17 cellular contexts compared by ENCODE assay signal in the genomic region with DNA sequence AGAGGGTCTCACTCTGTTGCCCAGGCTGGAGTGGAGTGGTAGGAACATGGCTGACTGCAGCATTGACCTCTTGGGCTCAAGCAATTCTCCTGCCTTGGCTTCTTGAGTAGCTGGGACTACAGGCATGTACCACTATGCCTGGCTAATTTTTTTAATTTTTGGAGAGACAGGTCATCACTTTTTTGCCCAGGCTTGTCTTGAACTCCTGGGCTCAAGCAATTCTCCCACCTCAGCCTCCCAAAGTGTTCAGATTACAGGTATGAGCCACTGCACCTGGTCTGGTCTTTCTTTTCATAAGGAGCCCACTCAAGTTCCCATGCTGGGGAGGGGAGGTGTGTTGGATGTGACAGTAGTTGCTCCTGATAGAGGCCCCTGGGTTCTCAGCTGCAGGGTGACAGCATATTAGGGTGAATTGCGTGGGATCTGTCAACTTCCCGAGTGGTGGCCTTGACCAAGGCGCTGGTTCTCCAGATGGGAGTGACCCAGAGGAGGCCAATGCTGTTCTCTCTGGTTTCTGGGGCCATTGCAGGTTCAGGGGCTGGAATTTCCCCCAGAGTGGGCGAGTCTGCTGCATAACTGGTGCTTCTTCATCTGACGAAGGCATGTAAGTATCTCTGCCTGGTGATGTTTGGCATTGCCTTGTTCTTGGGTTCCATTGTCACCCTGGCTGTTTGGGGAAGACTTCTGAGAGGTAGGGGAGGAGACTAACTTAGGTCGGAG. TPM values are rescaled to one million over a fixed set of nuclear protein-coding genes. Genes with fewer than 3 reads are reported as not detected.
DNase-seq lines count a peak whose midpoint lies in the region; TF ChIP-seq lines count a peak whose summit lies in the region.
"Had no signal": no experiment of that assay in that cellular context is flagged by ENCODE, and none has a peak within 500 bp of the region (broad histone marks: within the 10 kb centered on the region; RNA-seq: fewer than 3 reads in every experiment).

No MANE protein-coding gene starts in this region.

- no peaks in the 10 kb centered on the region for H3K9me3 ChIP-seq in BLaER1 treated with 17β-estradiol and CSF1 and Interleukin-3, amounts not matched to agents 10 nM and 100 nM (replicated peaks in 1 of 11)
- H3K9me3 ChIP-seq in endodermal cell (ENCODE audit: control insufficient read depth, low read length) (no peaks in the 10 kb centered on the region), sigmoid colon (no peaks in the 10 kb centered on the region), Peyer's patch (no peaks in the 10 kb centered on the region)
- H3K9me3 ChIP-seq: HAP-1 had no signal

- H3K4me3 ChIP-seq in BLaER1 treated with 17β-estradiol and CSF1 and Interleukin-3, amounts not matched to agents 10 nM and 100 nM, result no peak overlapping the region
- H3K4me3 ChIP-seq in endodermal cell (ENCODE audit: low read length) (no peak overlapping the region), sigmoid colon (no peak overlapping the region), Peyer's patch (no peak overlapping the region)
- H3K4me3 ChIP-seq: HAP-1 had no signal

- peaks cover 53% of the 10 kb centered on the region for H3K27me3 Mint-ChIP-seq in activated naive CD4-positive, alpha-beta T cell treated with anti-CD3 and anti-CD28 coated beads, Interleukin-2, amount 10 ng/mL, durations not matched to agents 7 days and 5 days
- peaks cover 73% of the 10 kb centered on the region for H3K27me3 Mint-ChIP-seq in endodermal cell (ENCODE audit: insufficient read depth)

- peaks cover 0 to 7% (median 0%) of the 10 kb centered on the region in 11 experiments; a peak in 5 of 22 replicates for H4K20me1 ChIP-seq in BLaER1 treated with 17β-estradiol and CSF1 and Interleukin-3, amounts not matched to agents 10 nM and 100 nM

- no peaks in the 10 kb centered on the region for H3K36me3 Mint-ChIP-seq in activated naive CD4-positive, alpha-beta T cell treated with anti-CD3 and anti-CD28 coated beads, Interleukin-2, amount 10 ng/mL, durations not matched to agents 7 days and 5 days
- no peaks in the 10 kb centered on the region for H3K36me3 Mint-ChIP-seq in endodermal cell (ENCODE audit: low read depth)

- intact Hi-C loops in sigmoid colon (cut with DNase I), result no loop called here

- CTCF ChIA-PET in activated naive CD4-positive, alpha-beta T cell treated with anti-CD3 and anti-CD28 coated beads, Interleukin-2, amount 10 ng/mL, durations not matched to agents 7 days and 5 days (lab: Charles Lee), result no interaction called here

- H3K9me3 Mint-ChIP-seq in activated naive CD4-positive, alpha-beta T cell treated with anti-CD3 and anti-CD28 coated beads, Interleukin-2, amount 10 ng/mL, durations not matched to agents 7 days and 5 days, result no peaks in the 10 kb centered on the region
- no peaks in the 10 kb centered on the region for H3K9me3 Mint-ChIP-seq in endodermal cell
- H3K9me3 Mint-ChIP-seq: CD4-positive, alpha-beta T cell had no signal

- no peak for TF ChIP-seq EP300 in sigmoid colon (IDR thresholded peaks at IDR 0.05)

- no peak overlapping the region for H3K27ac Mint-ChIP-seq in activated naive CD4-positive, alpha-beta T cell treated with anti-CD3 and anti-CD28 coated beads, Interleukin-2, amount 10 ng/mL, durations not matched to agents 7 days and 5 days
- H3K27ac Mint-ChIP-seq in endodermal cell, result no peak overlapping the region
- H3K27ac Mint-ChIP-seq: CD4-positive, alpha-beta T cell had no signal

- no peak for TF ChIP-seq CTCF in endodermal cell (conservative IDR thresholded peaks at IDR 0.05)
- no peak for TF ChIP-seq CTCF in sigmoid colon (IDR thresholded peaks at IDR 0.05)
- TF ChIP-seq CTCF in Peyer's patch (IDR thresholded peaks at IDR 0.05), result no peak

- WGBS in endodermal cell (ENCODE audit: insufficient coverage in 1 of 2, insufficient read length in 1 of 2), 2 experiments, result 92 to 96% methylated on average over 5 to 6 of the region's 6 CpGs
- 71 to 80% methylated on average over 6 of the region's 6 CpGs for WGBS in sigmoid colon, 2 donors

- no peak for TF ChIP-seq POLR2A in sigmoid colon (IDR thresholded peaks at IDR 0.05)
- no peak for TF ChIP-seq POLR2A in Peyer's patch (IDR thresholded peaks at IDR 0.05)

- peaks cover 8 to 50% (median 31%) of the 10 kb centered on the region in 10 experiments for H3K4me1 ChIP-seq in BLaER1 treated with 17β-estradiol and CSF1 and Interleukin-3, amounts not matched to agents 10 nM and 100 nM
- no peaks in the 10 kb centered on the region for H3K4me1 ChIP-seq in endodermal cell (ENCODE audit: control insufficient read depth, insufficient read depth, low read length)
- H3K4me1 ChIP-seq in sigmoid colon, result no peaks in the 10 kb centered on the region
- no peaks in the 10 kb centered on the region for H3K4me1 ChIP-seq in Peyer's patch
- H3K4me1 ChIP-seq: HAP-1 had no signal

- H3K4me2 ChIP-seq in BLaER1 treated with 17β-estradiol and CSF1 and Interleukin-3, amounts not matched to agents 10 nM and 100 nM, result peak overlapping the region in 8 of 11 experiments; percentile 15 to 68 (median 50); a peak in 13 of 22 replicates

- H3K27me3 ChIP-seq in BLaER1 treated with 17β-estradiol and CSF1 and Interleukin-3, amounts not matched to agents 10 nM and 100 nM, result peaks cover 4 to 45% (median 17%) of the 10 kb centered on the region in 11 experiments
- H3K27me3 ChIP-seq in endodermal cell (ENCODE audit: control insufficient read depth, insufficient read depth, low read length, poor library complexity, severe bottlenecking) (peaks cover 11% of the 10 kb centered on the region), sigmoid colon (peaks cover 0 to 8% (median 0%) of the 10 kb centered on the region in 3 donors), Peyer's patch (no peaks in the 10 kb centered on the region)

- peak; percentile 17 for DNase-seq in activated naive CD4-positive, alpha-beta T cell treated with anti-CD3 and anti-CD28 coated beads, Interleukin-2, amount 10 ng/mL, durations not matched to agents 7 days and 5 days
- DNase-seq in activated naive CD4-positive, alpha-beta T cell treated with Interleukin-2 at 50 U/mL for 16 hours, result no peak
- DNase-seq in endodermal cell, result peak; percentile 18
- DNase-seq in sigmoid colon, result peak; percentile 21
- DNase-seq in activated CD8-positive, alpha-beta memory T cell treated with anti-CD3 and anti-CD28 coated beads for 24 hours, result no peak
- DNase-seq in Peyer's patch, result no peak
- DNase-seq: 8988T; AML-193; C1 segment of cervical spinal cord; Calu3; CD4-positive, alpha-beta T cell; DMS 273 treated with DMSO at 0.1 percent for 48 hours; GOT3 had no signal

- no peak overlapping the region for H3K4me3 Mint-ChIP-seq in activated naive CD4-positive, alpha-beta T cell treated with anti-CD3 and anti-CD28 coated beads, Interleukin-2, amount 10 ng/mL, durations not matched to agents 7 days and 5 days
- no peak overlapping the region for H3K4me3 Mint-ChIP-seq in endodermal cell
- H3K4me3 Mint-ChIP-seq: CD4-positive, alpha-beta T cell had no signal

- H3K36me3 ChIP-seq in BLaER1 treated with 17β-estradiol and CSF1 and Interleukin-3, amounts not matched to agents 10 nM and 100 nM, result no peaks in the 10 kb centered on the region
- H3K36me3 ChIP-seq in endodermal cell (ENCODE audit: control insufficient read depth, insufficient read depth, low read length) (no peaks in the 10 kb centered on the region), sigmoid colon (no peaks in the 10 kb centered on the region), Peyer's patch (no peaks in the 10 kb centered on the region)
- H3K36me3 ChIP-seq: HAP-1 had no signal

- peaks cover 2% of the 10 kb centered on the region for H3K4me1 Mint-ChIP-seq in activated naive CD4-positive, alpha-beta T cell treated with anti-CD3 and anti-CD28 coated beads, Interleukin-2, amount 10 ng/mL, durations not matched to agents 7 days and 5 days
- peaks cover 1% of the 10 kb centered on the region for H3K4me1 Mint-ChIP-seq in endodermal cell

- H3K9ac ChIP-seq in BLaER1 treated with 17β-estradiol and CSF1 and Interleukin-3, amounts not matched to agents 10 nM and 100 nM, result no peak overlapping the region
- no peak overlapping the region for H3K9ac ChIP-seq in endodermal cell (ENCODE audit: extremely low read depth, low read length, poor library complexity, severe bottlenecking)

- no peak overlapping the region for H3K27ac ChIP-seq in BLaER1 treated with 17β-estradiol and CSF1 and Interleukin-3, amounts not matched to agents 10 nM and 100 nM
- H3K27ac ChIP-seq in endodermal cell (ENCODE audit: low read depth, low read length) (no peak overlapping the region), sigmoid colon (no peak overlapping the region), Peyer's patch (no peak overlapping the region)

RNA-seq across cellular contexts. Expression of a gene that starts 52.4 kb away (rescaled TPM):
- total RNA-seq in endodermal cell (1 to 10 TPM; 1.1 to 1.2 TPM), sigmoid colon (under 1 TPM in 1 of 4 donors, not detected in 3; under 0.01 TPM), Peyer's patch (1 to 10 TPM in 1 of 4 donors, not detected in 3; 1.2 TPM)
- polyA plus RNA-seq in endodermal cell (2013, experiment 1 of 2), result 1.0 TPM
- polyA plus RNA-seq in endodermal cell (2013, experiment 2 of 2), result 0.79 TPM
- polyA plus RNA-seq in sigmoid colon, result under 1 TPM in 1 of 3 donors, not detected in 2; 0.04 TPM
- total RNA-seq: Daoy, HT1080 had no signal

Comparison
In these comparisons a context has a peak if more than half of its experiments do, and no peak if none do; other contexts are left out.
1. DNase-seq: peak in activated naive CD4-positive, alpha-beta T cell treated with anti-CD3 and anti-CD28 coated beads, Interleukin-2, amount 10 ng/mL, durations not matched to agents 7 days and 5 days (single experiment), endodermal cell (single experiment) and sigmoid colon (single experiment); none in activated naive CD4-positive, alpha-beta T cell treated with Interleukin-2 at 50 U/mL for 16 hours (single experiment), activated CD8-positive, alpha-beta memory T cell treated with anti-CD3 and anti-CD28 coated beads for 24 hours (single experiment) and Peyer's patch (0 of 3).